ENCODE assay signal across 9 cellular contexts in the genomic region with DNA sequence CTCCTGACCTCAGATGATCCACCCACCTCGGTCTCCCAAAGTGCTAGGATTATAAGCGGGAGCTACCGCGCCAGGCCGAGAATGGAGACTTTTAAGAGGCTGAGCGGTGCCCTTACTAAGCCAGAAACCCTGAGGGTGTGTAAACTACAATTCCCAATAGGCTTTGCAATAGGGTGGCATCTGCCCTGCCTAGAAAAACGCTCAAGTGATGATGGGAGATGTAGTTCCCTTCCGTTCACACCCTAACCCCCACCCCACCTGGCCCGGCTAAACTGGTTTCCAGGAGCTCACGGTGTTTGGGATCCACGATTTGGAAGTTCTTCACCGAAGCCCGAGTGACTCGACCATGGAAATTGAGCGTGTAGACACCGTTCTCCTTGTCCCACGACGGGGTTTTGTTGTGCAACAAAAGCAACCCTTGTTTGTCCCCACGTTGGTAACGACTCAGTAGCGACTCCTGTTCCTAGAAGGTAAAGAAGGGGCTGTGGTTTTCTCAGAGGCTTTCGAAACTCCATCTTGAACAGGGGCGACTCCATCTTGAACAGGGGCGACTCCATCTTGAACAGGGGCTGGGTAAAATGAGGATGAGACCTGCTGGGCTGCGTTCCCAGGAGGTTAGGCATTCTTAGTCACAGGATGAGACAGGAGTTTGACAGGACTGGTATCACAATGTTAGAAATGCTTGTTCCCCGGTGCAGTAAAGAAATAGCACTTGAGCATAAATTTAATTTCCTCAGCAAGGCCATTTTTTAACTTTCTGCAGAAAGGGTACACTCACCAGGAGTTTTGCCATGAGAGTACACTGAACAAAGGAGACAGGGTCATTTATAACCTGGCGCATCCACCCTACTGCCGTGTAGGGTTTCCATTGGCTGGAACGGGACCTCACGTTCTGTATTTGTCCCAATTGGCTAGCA. TPM values are rescaled to one million over a fixed set of nuclear protein-coding genes. Genes with fewer than 3 reads are reported as not detected.
DNase-seq lines count a peak whose midpoint lies in the region; TF ChIP-seq lines count a peak whose summit lies in the region.
"Had no signal": no experiment of that assay in that cellular context is flagged by ENCODE, and none has a peak within 500 bp of the region (broad histone marks: within the 10 kb centered on the region; RNA-seq: fewer than 3 reads in every experiment).

No MANE protein-coding gene starts in this region.

- H4K8ac ChIP-seq in mesendoderm (ENCODE audit: low read depth, low read length): no peak overlapping the region
- H4K8ac ChIP-seq in neuronal stem cell (ENCODE audit: low read depth, low read length): no peak overlapping the region

- no peaks in the 10 kb centered on the region for H3K79me2 ChIP-seq in mesendoderm (ENCODE audit: control insufficient read depth, insufficient read depth, low read length)

- no peak overlapping the region for H3K14ac ChIP-seq in neuronal stem cell (ENCODE audit: low read length)

- WGBS in mesendoderm (ENCODE audit: extremely low coverage, insufficient coverage, low lambda C conversion rate): no CpG with 5 or more reads among the region's 30 CpGs
- no CpG with 5 or more reads among the region's 30 CpGs for WGBS in neuronal stem cell (ENCODE audit: extremely low coverage in 2 of 2, insufficient read length in 2 of 2, insufficient replicate concordance in 1 of 2), 2 donors

- no peak overlapping the region for H3K4ac ChIP-seq in mesendoderm (ENCODE audit: low read depth, low read length)
- no peak overlapping the region for H3K4ac ChIP-seq in neuronal stem cell (ENCODE audit: low read length)

- no peak overlapping the region for H4K91ac ChIP-seq in neuronal stem cell (ENCODE audit: low read depth, low read length, poor library complexity)

- peaks cover 0 to 18% (median 3%) of the 10 kb centered on the region in 3 donors for H3K36me3 Mint-ChIP-seq in CD8-positive, alpha-beta memory T cell

- no peaks in the 10 kb centered on the region for H3K36me3 ChIP-seq in CD8-positive, alpha-beta memory T cell (ENCODE audit: insufficient read depth, low read length)
- H3K36me3 ChIP-seq in HEK293 (ENCODE audit: control insufficient read depth in 2 of 2, insufficient read depth in 1 of 2, low read length in 2 of 2): no peaks in the 10 kb centered on the region
- no peaks in the 10 kb centered on the region for H3K36me3 ChIP-seq in mesendoderm (ENCODE audit: control insufficient read depth, insufficient read depth, low read length)
- peaks cover 30% of the 10 kb centered on the region for H3K36me3 ChIP-seq in MG63
- peaks cover 0 to 2% of the 10 kb centered on the region in 2 donors for H3K36me3 ChIP-seq in neuronal stem cell (replicated peaks in 1 of 2; ENCODE audit: control insufficient read depth in 2 of 2, insufficient read depth in 2 of 2, low read length in 2 of 2)

- H3K9me3 ChIP-seq in CD8-positive, alpha-beta memory T cell (ENCODE audit: low read length): no peaks in the 10 kb centered on the region
- H3K9me3 ChIP-seq in HEK293 (ENCODE audit: control insufficient read depth, insufficient read depth, low read depth, low read length): no peaks in the 10 kb centered on the region
- H3K9me3 ChIP-seq in MG63: no peaks in the 10 kb centered on the region
- H3K9me3 ChIP-seq in neuronal stem cell (replicated peaks in 1 of 2; ENCODE audit: control insufficient read depth in 2 of 2, insufficient read depth in 1 of 2, low read depth in 1 of 2, low read length in 2 of 2): peaks cover 0 to 9% of the 10 kb centered on the region in 2 donors

- no peaks in the 10 kb centered on the region for H3K9me3 Mint-ChIP-seq in CD8-positive, alpha-beta memory T cell

- CTCF ChIA-PET in CD8-positive, alpha-beta memory T cell (lab: Charles Lee): no interaction called here
- CTCF ChIA-PET in HEK293 (lab: Yijun Ruan, JAX): interaction anchor here (1.3 to 4.1 kb wide), 2 partner anchors 40 to 88 kb away, joined by 3 to 22 read pairs; no protein-coding TSS in a partner anchor

- H3K9ac ChIP-seq in mesendoderm (ENCODE audit: low read length) (no peak overlapping the region), neuronal stem cell (ENCODE audit: low read depth, low read length, poor library complexity) (no peak overlapping the region)

- H2AFZ ChIP-seq in neuronal stem cell (ENCODE audit: low read length): no peak overlapping the region

- H4K5ac ChIP-seq in mesendoderm (ENCODE audit: low read length): no peak overlapping the region

- H3K4me3 Mint-ChIP-seq in CD8-positive, alpha-beta memory T cell: no peak overlapping the region
- H3K4me3 Mint-ChIP-seq: brain had no signal

- H3K4me2 ChIP-seq in mesendoderm (ENCODE audit: low read length): no peak overlapping the region
- H3K4me2 ChIP-seq in neuronal stem cell (ENCODE audit: insufficient read depth, low read length, poor library complexity, severe bottlenecking): no peak overlapping the region

- H3K27ac ChIP-seq in CD8-positive, alpha-beta memory T cell (ENCODE audit: low read depth, low read length): no peak overlapping the region
- H3K27ac ChIP-seq in HEK293 (ENCODE audit: extremely low read depth, low read depth, low read length) (no peak overlapping the region), mesendoderm (ENCODE audit: low read depth, low read length) (no peak overlapping the region), neuronal stem cell (replicated peaks; ENCODE audit: low read length) (no peak overlapping the region)

- H3K4me3 ChIP-seq in CD8-positive, alpha-beta memory T cell (ENCODE audit: low read length): no peak overlapping the region
- no peak overlapping the region for H3K4me3 ChIP-seq in HEK293 (ENCODE audit: low read depth, low read length)
- H3K4me3 ChIP-seq in mesendoderm (ENCODE audit: low read length): no peak overlapping the region
- H3K4me3 ChIP-seq in MG63: no peak overlapping the region
- H3K4me3 ChIP-seq in neuronal stem cell (ENCODE audit: low read length in 2 of 2): no peak overlapping the region

- no peak overlapping the region for H2BK120ac ChIP-seq in mesendoderm (ENCODE audit: low read depth, low read length)
- no peak overlapping the region for H2BK120ac ChIP-seq in neuronal stem cell (ENCODE audit: low read depth, low read length)

- no peaks in the 10 kb centered on the region for H3K4me1 ChIP-seq in CD8-positive, alpha-beta memory T cell (ENCODE audit: insufficient read depth, low read length)
- H3K4me1 ChIP-seq in HEK293 (ENCODE audit: control insufficient read depth, insufficient read depth, low read length) (no peaks in the 10 kb centered on the region), mesendoderm (ENCODE audit: control insufficient read depth, low read depth, low read length) (no peaks in the 10 kb centered on the region), neuronal stem cell (ENCODE audit: control insufficient read depth in 2 of 2, insufficient read depth in 1 of 2, low read depth in 1 of 2, low read length in 2 of 2) (no peaks in the 10 kb centered on the region)

- peaks cover 0 to 2% of the 10 kb centered on the region in 2 donors for H3K27me3 Mint-ChIP-seq in CD8-positive, alpha-beta memory T cell

- peaks cover 4 to 12% (median 5%) of the 10 kb centered on the region in 3 donors for H3K4me1 Mint-ChIP-seq in CD8-positive, alpha-beta memory T cell

- no peaks in the 10 kb centered on the region for H3K27me3 ChIP-seq in CD8-positive, alpha-beta memory T cell (ENCODE audit: insufficient read depth, low read length, poor library complexity, severe bottlenecking)
- H3K27me3 ChIP-seq in mesendoderm (ENCODE audit: insufficient read depth, low read length, poor library complexity) (no peaks in the 10 kb centered on the region), MG63 (no peaks in the 10 kb centered on the region), neuronal stem cell (ENCODE audit: control insufficient read depth in 3 of 3, insufficient read depth in 3 of 3, low read depth in 1 of 3, low read length in 3 of 3) (no peaks in the 10 kb centered on the region)

- H2BK12ac ChIP-seq in neuronal stem cell (ENCODE audit: low read length): no peak overlapping the region

- H2AK5ac ChIP-seq in mesendoderm (ENCODE audit: low read length) (no peak overlapping the region), neuronal stem cell (ENCODE audit: low read depth, low read length) (no peak overlapping the region)

- H3K18ac ChIP-seq in mesendoderm (ENCODE audit: low read length) (no peak overlapping the region), neuronal stem cell (ENCODE audit: low read length) (no peak overlapping the region)

- H3K23ac ChIP-seq in mesendoderm (ENCODE audit: low read length) (no peak overlapping the region), neuronal stem cell (ENCODE audit: low read depth, low read length, poor library complexity) (no peak overlapping the region)

- H3K56ac ChIP-seq in mesendoderm (ENCODE audit: low read length): no peak overlapping the region

- DNase-seq in CD8-positive, alpha-beta memory T cell: peak in 3 of 5 donors; percentile 23 to 58 (median 24)
- peak; percentile 45 to 46 for DNase-seq in activated T-cell treated with anti-CD3 and anti-CD28 coated beads, Interleukin-2, amount 50 U/mL, for 48 hours
- DNase-seq in mesendoderm (peak; percentile 71), NCI-H345 (lab: John Stamatoyannopoulos, UW) (no peak), MG63 (no peak), SHP77 (lab: John Stamatoyannopoulos, UW) (no peak), neuronal stem cell (ENCODE audit: low spot score) (no peak)

- H3K27ac Mint-ChIP-seq in CD8-positive, alpha-beta memory T cell: peak overlapping the region in 2 of 8 donors; percentile 39 to 99

- TF ChIP-seq CTCF in HEK293 (tag by site-specific recombination; IDR thresholded peaks at IDR 0.05): no peak

- H3K79me1 ChIP-seq in mesendoderm (ENCODE audit: low read length) (no peaks in the 10 kb centered on the region), neuronal stem cell (ENCODE audit: low read depth, low read length) (no peaks in the 10 kb centered on the region)

- POLR2A ChIA-PET in CD8-positive, alpha-beta memory T cell (lab: Charles Lee): interaction anchor here (0.8 kb wide), 1 partner anchor 14 kb away, joined by 3 read pairs; a partner anchor contains a TSS
- POLR2A ChIA-PET in HEK293 (lab: Yijun Ruan, JAX): interaction anchor here (1.0 to 1.8 kb wide), 2 partner anchors 10 to 80 kb away, joined by 3 to 5 read pairs; a partner anchor contains a TSS

- no peak overlapping the region for H2BK5ac ChIP-seq in mesendoderm (ENCODE audit: low read length)
- no peak overlapping the region for H2BK5ac ChIP-seq in neuronal stem cell (ENCODE audit: low read length)

- H2BK15ac ChIP-seq in mesendoderm (replicated peaks; ENCODE audit: low read depth) (no peak overlapping the region), neuronal stem cell (ENCODE audit: low read length) (no peak overlapping the region)

RNA-seq across cellular contexts. Expression of a gene that starts 9.8 kb away (rescaled TPM):
- 10 to 100 TPM; 67.1 to 69.3 TPM for total RNA-seq in CD8-positive, alpha-beta memory T cell
- polyA plus RNA-seq in CD8-positive, alpha-beta memory T cell: 159 TPM
- polyA plus RNA-seq in mesendoderm (2013, experiment 1 of 2): 32.5 TPM
- polyA plus RNA-seq in mesendoderm (2013, experiment 2 of 2): 33.4 TPM
- total RNA-seq in MG63 (2014; rRNA removed; shearing (Covaris generic); ENCODE audit: low replicate concordance): 26.1 and 36.4 TPM in 2 replicates
- 21.2 TPM for polyA plus RNA-seq in neuronal stem cell (2013, experiment 1 of 2)
- 21.1 TPM for polyA plus RNA-seq in neuronal stem cell (2013, experiment 2 of 2)

RNA-seq across cellular contexts. Expression of a gene that starts 13.6 kb away (rescaled TPM):
- total RNA-seq in CD8-positive, alpha-beta memory T cell: 1 to 10 TPM; 2.5 to 4.1 TPM
- 2.7 TPM for polyA plus RNA-seq in CD8-positive, alpha-beta memory T cell
- polyA plus RNA-seq in mesendoderm (2013, experiment 1 of 2): 4.9 TPM
- polyA plus RNA-seq in mesendoderm (2013, experiment 2 of 2): 4.6 TPM
- total RNA-seq in MG63 (2014; rRNA removed; shearing (Covaris generic); ENCODE audit: low replicate concordance): 5.4 and 14.5 TPM in 2 replicates
- 19.9 TPM for polyA plus RNA-seq in neuronal stem cell (2013, experiment 1 of 2)
- 19.6 TPM for polyA plus RNA-seq in neuronal stem cell (2013, experiment 2 of 2)

RNA-seq across cellular contexts. Expression of a gene that starts 16.5 kb away (rescaled TPM):
- total RNA-seq in CD8-positive, alpha-beta memory T cell: not detected
- not detected for polyA plus RNA-seq in CD8-positive, alpha-beta memory T cell
- 0.31 TPM for polyA plus RNA-seq in mesendoderm (2013, experiment 1 of 2)
- polyA plus RNA-seq in mesendoderm (2013, experiment 2 of 2): 0.21 TPM
- total RNA-seq in MG63 (2014; rRNA removed; shearing (Covaris generic); ENCODE audit: low replicate concordance): not detected in 2 replicates
- polyA plus RNA-seq in neuronal stem cell (2013, experiment 1 of 2): 0.71 TPM
- 0.43 TPM for polyA plus RNA-seq in neuronal stem cell (2013, experiment 2 of 2)

RNA-seq across cellular contexts. Expression of a gene that starts 18.1 kb away (rescaled TPM):
- total RNA-seq in CD8-positive, alpha-beta memory T cell: 10 to 100 TPM; 86.8 to 93.3 TPM
- polyA plus RNA-seq in CD8-positive, alpha-beta memory T cell: 147 TPM
- polyA plus RNA-seq in mesendoderm (2013, experiment 1 of 2): 53.7 TPM
- polyA plus RNA-seq in mesendoderm (2013, experiment 2 of 2): 51.7 TPM
- total RNA-seq in MG63 (2014; rRNA removed; shearing (Covaris generic); ENCODE audit: low replicate concordance): 157 and 236 TPM in 2 replicates
- 61.4 TPM for polyA plus RNA-seq in neuronal stem cell (2013, experiment 1 of 2)
- polyA plus RNA-seq in neuronal stem cell (2013, experiment 2 of 2): 60.3 TPM

RNA-seq across cellular contexts. Expression of a gene that starts 45.7 kb away (rescaled TPM):
- under 1 TPM; 0.18 to 0.37 TPM for total RNA-seq in CD8-positive, alpha-beta memory T cell
- 1.1 TPM for polyA plus RNA-seq in CD8-positive, alpha-beta memory T cell
- polyA plus RNA-seq in mesendoderm (2013, experiment 1 of 2): 1.5 TPM
- 1.2 TPM for polyA plus RNA-seq in mesendoderm (2013, experiment 2 of 2)
- not detected in 2 replicates for total RNA-seq in MG63 (2014; rRNA removed; shearing (Covaris generic); ENCODE audit: low replicate concordance)
- 24.4 TPM for polyA plus RNA-seq in neuronal stem cell (2013, experiment 1 of 2)
- 24.3 TPM for polyA plus RNA-seq in neuronal stem cell (2013, experiment 2 of 2)

Comparison
In these comparisons a context has a peak if more than half of its experiments do, and no peak if none do; other contexts are left out.
1. DNase-seq: peak in CD8-positive, alpha-beta memory T cell (3 of 5), activated T-cell treated with anti-CD3 and anti-CD28 coated beads, Interleukin-2, amount 50 U/mL, for 48 hours (2 of 2) and mesendoderm (single experiment); none in NCI-H345 (single experiment), MG63 (single experiment), SHP77 (0 of 2) and neuronal stem cell (single experiment).